19 cellular contexts compared by ENCODE assay signal in genomic region chr17:44787271-44787940, GRCh38. TPM values are rescaled to one million over a fixed set of nuclear protein-coding genes. Genes with fewer than 3 reads are reported as not detected.
DNase-seq lines count a peak whose midpoint lies in the region; ATAC-seq and TF ChIP-seq lines count a peak whose summit lies in the region.
"Had no signal": no experiment of that assay in that cellular context is flagged by ENCODE, and none has a peak within 500 bp of the region (broad histone marks: within the 10 kb centered on the region; RNA-seq: fewer than 3 reads in every experiment).

No MANE protein-coding gene starts in this region.

- H3K27ac Mint-ChIP-seq in Calu3 (ENCODE audit: unreplicated experiment) (peak overlapping the region; percentile 2), T-helper 17 cell (peak overlapping the region; percentile 34)
- H3K27ac Mint-ChIP-seq: activated T-helper 17 cell treated with anti-CD3 and anti-CD28 coated beads, Interleukin-2, amount 50 U/mL, for 72 hours; CD8-positive, alpha-beta T cell; natural killer cell treated with Interleukin-12 subunit alpha and Interleukin-12 subunit beta and Interleukin-15 and Interleukin-18, amount 100 ng/mL, for 72 hours; T-helper 2 cell treated with Interferon-gamma antibody and Interleukin-4, amounts not matched to agents 5 μg/mL and 100 μg/mL, for 36 hours had no signal

- H3K27me3 ChIP-seq in osteoblast (ENCODE audit: insufficient read depth, low read length) = no peaks in the 10 kb centered on the region
- H3K27me3 ChIP-seq in foreskin keratinocyte = no peaks in the 10 kb centered on the region

- no peak overlapping the region for H3K4me2 ChIP-seq in osteoblast (ENCODE audit: insufficient read depth, low read length)

- H3K9me3 Mint-ChIP-seq in Calu3 (ENCODE audit: low read depth, unreplicated experiment) = no peaks in the 10 kb centered on the region
- H3K9me3 Mint-ChIP-seq: activated T-helper 17 cell treated with anti-CD3 and anti-CD28 coated beads, Interleukin-2, amount 50 U/mL, for 72 hours; CD8-positive, alpha-beta T cell; natural killer cell treated with Interleukin-12 subunit alpha and Interleukin-12 subunit beta and Interleukin-15 and Interleukin-18, amount 100 ng/mL, for 72 hours; T-helper 2 cell treated with Interferon-gamma antibody and Interleukin-4, amounts not matched to agents 5 μg/mL and 100 μg/mL, for 36 hours had no signal

- intact Hi-C loops in Calu3 (cut with micrococcal nuclease; ENCODE audit: unreplicated experiment) (no loop called here), cardiac septum (cut with DNase I) (no loop called here)

- TF ChIP-seq CTCF in Calu3 (IDR thresholded peaks at IDR 0.05; ENCODE audit: unreplicated experiment) (no peak), osteoblast (IDR thresholded peaks at IDR 0.05; ENCODE audit: extremely low read depth, low read depth, low read length) (no peak), foreskin keratinocyte (conservative IDR thresholded peaks at IDR 0.05) (no peak)

- H3K27ac ChIP-seq in osteoblast (ENCODE audit: low read depth, low read length) (no peak overlapping the region), foreskin keratinocyte (no peak overlapping the region)
- H3K27ac ChIP-seq: epithelial cell of prostate had no signal

- BruUV-seq in Calu3 (replicated peaks; lab: Mats Ljungman, UMichigan) = no TSS peak

- no peaks in the 10 kb centered on the region for H4K20me1 ChIP-seq in osteoblast (ENCODE audit: insufficient read depth, low read length)

- DNase-seq in Calu3 = no peak
- DNase-seq in T-helper 17 cell = no peak
- DNase-seq in cardiac septum (ENCODE audit: low spot score) = peak; percentile 41
- peak; percentile 37 for DNase-seq in osteoblast (ENCODE audit: insufficient read length, low spot score, missing footprints)
- no peak for DNase-seq in dedifferentiated amniotic fluid mesenchymal stem cell (ENCODE audit: extremely low spot score)
- DNase-seq in Ammon's horn (ENCODE audit: low spot score) = no peak
- no peak for DNase-seq in foreskin keratinocyte
- DNase-seq: activated CD4-positive, CD25-positive, alpha-beta regulatory T cell; CD8-positive, alpha-beta T cell; central memory CD4-positive, alpha-beta T cell; EL; MM.1S; NCI-H187 treated with DMSO at 0.1 percent for 48 hours; SHP77 treated with DMSO at 0.1 percent for 48 hours had no signal

- CTCF ChIA-PET in Calu3 (lab: Charles Lee) = no interaction called here

- H3K4me1 Mint-ChIP-seq in Calu3 (ENCODE audit: low read depth, unreplicated experiment) = no peaks in the 10 kb centered on the region
- no peaks in the 10 kb centered on the region for H3K4me1 Mint-ChIP-seq in T-helper 17 cell
- H3K4me1 Mint-ChIP-seq: activated T-helper 17 cell treated with anti-CD3 and anti-CD28 coated beads, Interleukin-2, amount 50 U/mL, for 72 hours had no signal

- H3K4me3 Mint-ChIP-seq in Calu3 (ENCODE audit: low read depth, unreplicated experiment) = no peak overlapping the region
- H3K4me3 Mint-ChIP-seq in T-helper 17 cell = no peak overlapping the region
- H3K4me3 Mint-ChIP-seq: activated T-helper 17 cell treated with anti-CD3 and anti-CD28 coated beads, Interleukin-2, amount 50 U/mL, for 72 hours; CD8-positive, alpha-beta T cell; natural killer cell treated with Interleukin-12 subunit alpha and Interleukin-12 subunit beta and Interleukin-15 and Interleukin-18, amount 100 ng/mL, for 72 hours; T-helper 2 cell treated with Interferon-gamma antibody and Interleukin-4, amounts not matched to agents 5 μg/mL and 100 μg/mL, for 36 hours had no signal

- no peak for ATAC-seq in T-helper 17 cell
- no peak for ATAC-seq in HG03280 (IDR thresholded peaks at IDR 0.05; ENCODE audit: unreplicated experiment)
- ATAC-seq in foreskin keratinocyte = no peak
- ATAC-seq: activated T-helper 17 cell treated with anti-CD3 and anti-CD28 coated beads, Interleukin-2, amount 50 U/mL, for 72 hours; CD8-positive, alpha-beta T cell had no signal

- H3K79me2 ChIP-seq in osteoblast (ENCODE audit: insufficient read depth, low read length) = no peaks in the 10 kb centered on the region

- peaks cover 15% of the 10 kb centered on the region for H3K36me3 Mint-ChIP-seq in Calu3 (ENCODE audit: insufficient read depth, unreplicated experiment)
- H3K36me3 Mint-ChIP-seq in T-helper 17 cell (ENCODE audit: low read depth) = no peaks in the 10 kb centered on the region
- H3K36me3 Mint-ChIP-seq: CD8-positive, alpha-beta T cell; natural killer cell treated with Interleukin-12 subunit alpha and Interleukin-12 subunit beta and Interleukin-15 and Interleukin-18, amount 100 ng/mL, for 72 hours had no signal

- H2AFZ ChIP-seq in osteoblast (ENCODE audit: low read length) = no peak overlapping the region

- H3K4me1 ChIP-seq in osteoblast (ENCODE audit: insufficient read depth, low read length) (no peaks in the 10 kb centered on the region), foreskin keratinocyte (peaks cover 7% of the 10 kb centered on the region)

- H3K4me3 ChIP-seq in osteoblast (ENCODE audit: insufficient read depth, low read length) = no peak overlapping the region

- H3K27me3 Mint-ChIP-seq in Calu3 (ENCODE audit: unreplicated experiment) (peaks cover 16% of the 10 kb centered on the region), T-helper 17 cell (peaks cover 7% of the 10 kb centered on the region)
- H3K27me3 Mint-ChIP-seq: activated T-helper 17 cell treated with anti-CD3 and anti-CD28 coated beads, Interleukin-2, amount 50 U/mL, for 72 hours; natural killer cell treated with Interleukin-12 subunit alpha and Interleukin-12 subunit beta and Interleukin-15 and Interleukin-18, amount 100 ng/mL, for 72 hours had no signal

- H3K36me3 ChIP-seq in osteoblast (ENCODE audit: insufficient read depth, low read length) = no peaks in the 10 kb centered on the region

- no peaks in the 10 kb centered on the region for H3K9me3 ChIP-seq in T-helper 17 cell (ENCODE audit: control insufficient read depth, low read length, poor library complexity, severe bottlenecking)
- no peaks in the 10 kb centered on the region for H3K9me3 ChIP-seq in osteoblast (ENCODE audit: low read depth, low read length)

RNA-seq across cellular contexts. Expression of gene ADAM11, which starts 28.6 kb away (rescaled TPM):
- total RNA-seq in Calu3 (2022) (0.57 and 1.2 TPM in 2 replicates), T-helper 17 cell (under 1 TPM; 0.08 to 0.40 TPM), cardiac septum (1.00 TPM), osteoblast (0.36 and 0.59 TPM in 2 replicates), foreskin keratinocyte (0.04 and 0.10 TPM in 2 replicates)
- 0.08 and 0.13 TPM in 2 replicates for polyA plus RNA-seq in foreskin keratinocyte

RNA-seq across cellular contexts. Expression of gene GJC1, which starts 42.7 kb away (rescaled TPM):
- total RNA-seq in Calu3 (2022) (75.9 and 114 TPM in 2 replicates), T-helper 17 cell (not detected), cardiac septum (32.0 TPM), osteoblast (10.3 and 10.5 TPM in 2 replicates), foreskin keratinocyte (31.7 and 32.5 TPM in 2 replicates)
- polyA plus RNA-seq in foreskin keratinocyte = 13.0 and 14.5 TPM in 2 replicates
- total RNA-seq: CD8-positive, alpha-beta T cell had no signal

Comparison
In these comparisons a context has a peak if more than half of its experiments do, and no peak if none do; other contexts are left out.
1. DNase-seq: peak in cardiac septum (single experiment) and osteoblast (single experiment); none in Calu3 (single experiment), T-helper 17 cell (0 of 3), dedifferentiated amniotic fluid mesenchymal stem cell (single experiment), Ammon's horn (single experiment) and foreskin keratinocyte (0 of 2).
2. RNA of gene GJC1, which starts 42.7 kb away (total RNA-seq): 75.9 to 114 TPM in Calu3, 32.0 TPM in cardiac septum (single experiment), 31.7 to 32.5 TPM in foreskin keratinocyte and 10.3 to 10.5 TPM in osteoblast; not detected in T-helper 17 cell; every median in the first group is over 10 times any median in the second.